In genomic region chrX:41382699-41383645, GRCh38 we compare ENCODE assay signal across 9 cellular contexts.
DNase-seq lines count a peak whose midpoint lies in the region; ATAC-seq and TF ChIP-seq lines count a peak whose summit lies in the region.
"Had no signal": no experiment of that assay in that cellular context is flagged by ENCODE, and none has a peak within 500 bp of the region (broad histone marks: within the 10 kb centered on the region; RNA-seq: fewer than 3 reads in every experiment).

No MANE protein-coding gene starts in this region.

- H3K36me3 Mint-ChIP-seq in nephron (ENCODE audit: low read depth), result no peaks in the 10 kb centered on the region

- no peak for TF ChIP-seq CTCF in nephron (IDR thresholded peaks at IDR 0.05; ENCODE audit: unreplicated experiment in 3 of 3)

- no peak for ATAC-seq in HG03460 (IDR thresholded peaks at IDR 0.05; ENCODE audit: unreplicated experiment)
- ATAC-seq in GM19463 (IDR thresholded peaks at IDR 0.05; ENCODE audit: unreplicated experiment), result no peak

- DNase-seq in DMS53 (lab: John Stamatoyannopoulos, UW) (peak; percentile 85), NCI-H2107 (lab: John Stamatoyannopoulos, UW) (peak; percentile 10), adipocyte (ENCODE audit: low read depth) (peak; percentile 31), NCI-H82 (lab: John Stamatoyannopoulos, UW) (no peak), UCSD-AML1 (lab: John Stamatoyannopoulos, UW; ENCODE audit: unreplicated experiment) (no peak)

- no peaks in the 10 kb centered on the region for H3K36me3 ChIP-seq in adipocyte (ENCODE audit: control insufficient read depth, insufficient read depth, low read length, severe bottlenecking)
- H3K36me3 ChIP-seq: thoracic aorta had no signal

- H3K27ac Mint-ChIP-seq in nephron, result peak overlapping the region; percentile 2 to 67 (median 20)

- H3K9me3 Mint-ChIP-seq in nephron, result peaks cover 10% of the 10 kb centered on the region

- H3K4me1 ChIP-seq in adipocyte (ENCODE audit: control insufficient read depth, insufficient read depth, low read length), result peaks cover 25% of the 10 kb centered on the region

- H3K9ac ChIP-seq in adipocyte (ENCODE audit: low read length), result peak overlapping the region; percentile 12

- H3K27me3 Mint-ChIP-seq in nephron (ENCODE audit: low read depth), result no peaks in the 10 kb centered on the region

- no peak overlapping the region for H3K4me3 Mint-ChIP-seq in nephron

- peaks cover 3% of the 10 kb centered on the region for H3K27me3 ChIP-seq in adipocyte (replicated peaks; ENCODE audit: control insufficient read depth, insufficient read depth, low read length)

- no peaks in the 10 kb centered on the region for H3K9me3 ChIP-seq in adipocyte (ENCODE audit: control insufficient read depth, low read length)
- H3K9me3 ChIP-seq: thoracic aorta had no signal

- no peak overlapping the region for H3K4me3 ChIP-seq in adipocyte (ENCODE audit: low read length)
- H3K4me3 ChIP-seq: thoracic aorta had no signal

- H3K4me1 Mint-ChIP-seq in nephron, result peaks cover 9% of the 10 kb centered on the region

Comparison
In these comparisons a context has a peak if more than half of its experiments do, and no peak if none do; other contexts are left out.
1. DNase-seq: peak in DMS53 (single experiment), NCI-H2107 (single experiment) and adipocyte (single experiment); none in NCI-H82 (single experiment) and UCSD-AML1 (single experiment).